In the genomic region with DNA sequence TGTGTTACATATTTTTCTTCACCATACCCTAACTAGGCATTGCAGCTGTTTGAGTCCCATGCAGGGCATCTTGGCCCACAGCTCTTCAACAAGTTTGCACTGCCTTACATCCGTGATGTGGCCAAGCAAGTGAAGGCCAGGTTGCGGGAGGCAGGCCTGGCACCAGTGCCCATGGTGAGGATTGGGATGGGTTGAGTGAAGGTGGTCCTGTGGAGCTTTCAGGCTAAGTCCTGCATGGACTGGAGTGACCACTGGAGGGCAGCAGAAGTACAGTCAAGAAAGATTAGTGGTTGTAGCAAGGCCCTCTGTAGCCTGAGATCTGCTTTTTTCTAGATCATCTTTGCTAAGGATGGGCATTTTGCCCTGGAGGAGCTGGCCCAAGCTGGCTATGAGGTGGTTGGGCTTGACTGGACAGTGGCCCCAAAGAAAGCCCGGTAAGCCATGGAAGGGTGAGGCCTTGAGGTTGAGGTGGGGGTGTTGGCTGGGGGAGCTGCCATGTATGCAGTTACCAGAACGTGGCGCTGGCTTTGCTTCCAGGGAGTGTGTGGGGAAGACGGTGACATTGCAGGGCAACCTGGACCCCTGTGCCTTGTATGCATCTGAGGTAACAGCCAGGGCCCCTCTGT, we compare ENCODE assay signal across 8 cellular contexts. TPM values are rescaled to one million over a fixed set of nuclear protein-coding genes. Genes with fewer than 3 reads are reported as not detected.
DNase-seq lines count a peak whose midpoint lies in the region; ATAC-seq and TF ChIP-seq lines count a peak whose summit lies in the region.

No MANE protein-coding gene starts in this region.

- CTCF ChIA-PET in OCI-LY7 (lab: Charles Lee; ENCODE audit: unreplicated experiment), result interaction anchor here (1.3 kb wide), 2 partner anchors 284 to 289 kb away, joined by 4 read pairs; no protein-coding TSS in a partner anchor

- H3K27me3 Mint-ChIP-seq in natural killer cell treated with Interleukin-12 subunit alpha and Interleukin-12 subunit beta and Interleukin-15 and Interleukin-18, amount 100 ng/mL, for 72 hours, result no peaks in the 10 kb centered on the region
- no peaks in the 10 kb centered on the region for H3K27me3 Mint-ChIP-seq in stimulated activated naive B cell treated with anti-CD40 and anti-IgM and Interleukin-4, amounts not matched to agents 10 μg/mL and 1 μg/mL and 100 μg/mL, for 72 hours

- H3K36me3 Mint-ChIP-seq in natural killer cell treated with Interleukin-12 subunit alpha and Interleukin-12 subunit beta and Interleukin-15 and Interleukin-18, amount 100 ng/mL, for 72 hours, result no peaks in the 10 kb centered on the region
- H3K36me3 Mint-ChIP-seq in stimulated activated naive B cell treated with anti-CD40 and anti-IgM and Interleukin-4, amounts not matched to agents 10 μg/mL and 1 μg/mL and 100 μg/mL, for 72 hours, result peaks cover 7 to 17% of the 10 kb centered on the region in 2 donors

- intact Hi-C loops in OCI-LY7 (cut with micrococcal nuclease; ENCODE audit: unreplicated experiment) (loop anchor here (1.0 to 5.0 kb wide), 4 partner anchors 193 to 479 kb away; a partner anchor contains a TSS), esophagus muscularis mucosa (cut with DNase I) (loop anchor here (2.0 to 10.0 kb wide), 4 partner anchors 190 to 478 kb away; a partner anchor contains a TSS)

- peak in 1 of 2 donors; percentile 15 for ATAC-seq in natural killer cell treated with Interleukin-12 subunit alpha and Interleukin-12 subunit beta and Interleukin-15 and Interleukin-18, amount 100 ng/mL, for 72 hours
- ATAC-seq in stimulated activated naive B cell treated with anti-CD40 and anti-IgM and Interleukin-4, amounts not matched to agents 10 μg/mL and 1 μg/mL and 100 μg/mL, for 72 hours (replicated peaks), result peak; percentile 28 to 32
- ATAC-seq in HG02678 (IDR thresholded peaks at IDR 0.05; ENCODE audit: unreplicated experiment), result no peak

- peak overlapping the region; percentile 87 for H3K4me3 Mint-ChIP-seq in natural killer cell treated with Interleukin-12 subunit alpha and Interleukin-12 subunit beta and Interleukin-15 and Interleukin-18, amount 100 ng/mL, for 72 hours
- peak overlapping the region; percentile 39 to 55 for H3K4me3 Mint-ChIP-seq in stimulated activated naive B cell treated with anti-CD40 and anti-IgM and Interleukin-4, amounts not matched to agents 10 μg/mL and 1 μg/mL and 100 μg/mL, for 72 hours

- peak; percentile 84 for TF ChIP-seq RAD21 in Ishikawa (IDR thresholded peaks at IDR 0.05; ENCODE audit: low read depth)

- H3K4me1 Mint-ChIP-seq in natural killer cell treated with Interleukin-12 subunit alpha and Interleukin-12 subunit beta and Interleukin-15 and Interleukin-18, amount 100 ng/mL, for 72 hours (ENCODE audit: low read depth in 2 of 2), result peaks cover 32 to 33% of the 10 kb centered on the region in 2 donors
- H3K4me1 Mint-ChIP-seq in stimulated activated naive B cell treated with anti-CD40 and anti-IgM and Interleukin-4, amounts not matched to agents 10 μg/mL and 1 μg/mL and 100 μg/mL, for 72 hours, result peaks cover 39 to 54% of the 10 kb centered on the region in 2 donors

- no peak overlapping the region for H2AFZ ChIP-seq in OCI-LY7 (ENCODE audit: low read length)

- H3K4me2 ChIP-seq in OCI-LY7 (ENCODE audit: low read length), result peak overlapping the region; percentile 7; the same call in 1 of the 2 replicates

- no peaks in the 10 kb centered on the region for H3K9me2 ChIP-seq in OCI-LY7 (ENCODE audit: insufficient read depth, low read length)

- 40% methylated on average over 5 of the region's 6 CpGs for WGBS in esophagus muscularis mucosa

- H4K20me1 ChIP-seq in OCI-LY7 (ENCODE audit: insufficient read depth, low read length), result no peaks in the 10 kb centered on the region

- peaks cover 6% of the 10 kb centered on the region; the same call in 1 of the 2 replicates for H3K79me2 ChIP-seq in OCI-LY7 (ENCODE audit: insufficient read depth, low read depth, low read length)

- TF ChIP-seq POLR2A in esophagus muscularis mucosa (IDR thresholded peaks at IDR 0.05; ENCODE audit: low read depth), result no peak

- H3K4me1 ChIP-seq in OCI-LY7 (ENCODE audit: insufficient read depth, low read length, poor library complexity, severe bottlenecking) (peaks cover 20% of the 10 kb centered on the region), esophagus muscularis mucosa (peaks cover 28 to 52% (median 46%) of the 10 kb centered on the region in 4 donors)

- H3K9me3 Mint-ChIP-seq in natural killer cell treated with Interleukin-12 subunit alpha and Interleukin-12 subunit beta and Interleukin-15 and Interleukin-18, amount 100 ng/mL, for 72 hours, result no peaks in the 10 kb centered on the region
- no peaks in the 10 kb centered on the region for H3K9me3 Mint-ChIP-seq in stimulated activated naive B cell treated with anti-CD40 and anti-IgM and Interleukin-4, amounts not matched to agents 10 μg/mL and 1 μg/mL and 100 μg/mL, for 72 hours

- H3K27ac ChIP-seq in OCI-LY7 (ENCODE audit: low read depth, low read length, poor library complexity, severe bottlenecking) (no peak overlapping the region), esophagus muscularis mucosa (replicated peaks in 1 of 4) (peak overlapping the region; percentile 11 to 44 (median 26))

- TF ChIP-seq CTCF in OCI-LY7 (conservative IDR thresholded peaks at IDR 0.05; ENCODE audit: low read length) (peak; percentile 94), esophagus muscularis mucosa (IDR thresholded peaks at IDR 0.05) (peak; percentile 89 to 93 (median 92))

- TF ChIP-seq EP300 in Ishikawa (IDR thresholded peaks at IDR 0.05; ENCODE audit: borderline replicate concordance) (no peak), esophagus muscularis mucosa (IDR thresholded peaks at IDR 0.05) (no peak)

- POLR2A ChIA-PET in OCI-LY7 (lab: Charles Lee), result interaction anchor here (0.9 to 1.5 kb wide), 3 partner anchors 224 to 289 kb away, joined by 4 to 9 read pairs (median 4); no protein-coding TSS in a partner anchor

- no TSS peak for BruUV-seq in OCI-LY7 (replicated peaks; lab: Mats Ljungman, UMichigan)

- H3K27ac Mint-ChIP-seq in natural killer cell treated with Interleukin-12 subunit alpha and Interleukin-12 subunit beta and Interleukin-15 and Interleukin-18, amount 100 ng/mL, for 72 hours, result peak overlapping the region; percentile 13 to 20
- peak overlapping the region; percentile 22 for H3K27ac Mint-ChIP-seq in stimulated activated naive B cell treated with anti-CD40 and anti-IgM and Interleukin-4, amounts not matched to agents 10 μg/mL and 1 μg/mL and 100 μg/mL, for 72 hours

- no peaks in the 10 kb centered on the region; the same call in 1 of the 2 replicates for H3K36me3 ChIP-seq in OCI-LY7 (ENCODE audit: insufficient read depth, low read length)
- peaks cover 0 to 29% (median 22%) of the 10 kb centered on the region in 4 donors for H3K36me3 ChIP-seq in esophagus muscularis mucosa

- H3K27me3 ChIP-seq in esophagus muscularis mucosa, result no peaks in the 10 kb centered on the region

- DNase-seq in COR-L47 (lab: John Stamatoyannopoulos, UW) (peak; percentile 32), OCI-LY7 (ENCODE audit: low spot score) (peak; percentile 84), activated T-cell treated with anti-CD3 and anti-CD28 coated beads for 4 hours (peak; percentile 75), esophagus muscularis mucosa (ENCODE audit: extremely low spot score) (peak; percentile 95)
- peak; percentile 82 for DNase-seq in natural killer cell treated with Interleukin-12 subunit alpha and Interleukin-12 subunit beta and Interleukin-15 and Interleukin-18, amount 100 ng/mL, for 72 hours (ENCODE audit: low spot score)
- peak; percentile 68 for DNase-seq in stimulated activated naive B cell treated with anti-CD40 and anti-IgM and Interleukin-4, amounts not matched to agents 10 μg/mL and 1 μg/mL and 100 μg/mL, for 72 hours

- H3K9me3 ChIP-seq in OCI-LY7 (ENCODE audit: low read length), result no peaks in the 10 kb centered on the region
- no peaks in the 10 kb centered on the region for H3K9me3 ChIP-seq in esophagus muscularis mucosa

- no peak overlapping the region for H3K4me3 ChIP-seq in OCI-LY7 (ENCODE audit: low read depth, low read length, poor library complexity, severe bottlenecking)
- no peak overlapping the region for H3K4me3 ChIP-seq in esophagus muscularis mucosa

TF ChIP-seq in Ishikawa, 13 proteins besides CTCF, POLR2A, EP300 and RAD21:
- TF ChIP-seq TAF1 (IDR thresholded peaks at IDR 0.05; ENCODE audit: low read depth) (no peak), TEAD4 (IDR thresholded peaks at IDR 0.05) (no peak), NFIC (IDR thresholded peaks at IDR 0.05) (no peak)
TF ChIP-seq in Ishikawa: peak in this region for 0.

RNA-seq across cellular contexts. Expression of a gene that starts 2.5 kb away (rescaled TPM):
- 57.4 and 73.5 TPM in 2 replicates for total RNA-seq in OCI-LY7 (2014; rRNA removed; shearing (Covaris generic))
- 61.6 and 64.4 TPM in 2 replicates for total RNA-seq in OCI-LY7 (2022)
- total RNA-seq in esophagus muscularis mucosa, result 10 to 100 TPM; 84.3 to 90.2 (median 89.3) TPM
- 100 to 1,000 TPM in 1 of 2 donors, 10 to 100 TPM in 1; 72.5 to 109 TPM for total RNA-seq in natural killer cell treated with Interleukin-12 subunit alpha and Interleukin-12 subunit beta and Interleukin-15 and Interleukin-18, amount 100 ng/mL, for 72 hours

RNA-seq across cellular contexts. Expression of a gene that starts 3.4 kb away (rescaled TPM):
- 12.4 and 13.3 TPM in 2 replicates for total RNA-seq in OCI-LY7 (2014; rRNA removed; shearing (Covaris generic))
- total RNA-seq in OCI-LY7 (2022) (30.1 and 31.9 TPM in 2 replicates), esophagus muscularis mucosa (10 to 100 TPM; 28.0 to 51.7 (median 35.8) TPM)
- total RNA-seq in natural killer cell treated with Interleukin-12 subunit alpha and Interleukin-12 subunit beta and Interleukin-15 and Interleukin-18, amount 100 ng/mL, for 72 hours, result 10 to 100 TPM; 39.0 to 42.8 TPM

RNA-seq across cellular contexts. Expression of a gene that starts 28.1 kb away (rescaled TPM):
- 24.7 and 26.6 TPM in 2 replicates for total RNA-seq in OCI-LY7 (2014; rRNA removed; shearing (Covaris generic))
- total RNA-seq in OCI-LY7 (2022) (23.7 and 25.5 TPM in 2 replicates), esophagus muscularis mucosa (10 to 100 TPM; 23.4 to 27.4 (median 26.0) TPM)
- 10 to 100 TPM; 37.6 to 60.9 TPM for total RNA-seq in natural killer cell treated with Interleukin-12 subunit alpha and Interleukin-12 subunit beta and Interleukin-15 and Interleukin-18, amount 100 ng/mL, for 72 hours

Comparison
In these comparisons a context has a peak if more than half of its experiments do, and no peak if none do; other contexts are left out.
1. DNase-seq: peak in every context shown above with its lines; median percentile 95 in esophagus muscularis mucosa; 84 in OCI-LY7; 82 in natural killer cell treated with Interleukin-12 subunit alpha and Interleukin-12 subunit beta and Interleukin-15 and Interleukin-18, amount 100 ng/mL, for 72 hours; 75 in activated T-cell treated with anti-CD3 and anti-CD28 coated beads for 4 hours; 68 in stimulated activated naive B cell treated with anti-CD40 and anti-IgM and Interleukin-4, amounts not matched to agents 10 μg/mL and 1 μg/mL and 100 μg/mL, for 72 hours; 32 in COR-L47.